8 cellular contexts compared by ENCODE assay signal in the genomic region with DNA sequence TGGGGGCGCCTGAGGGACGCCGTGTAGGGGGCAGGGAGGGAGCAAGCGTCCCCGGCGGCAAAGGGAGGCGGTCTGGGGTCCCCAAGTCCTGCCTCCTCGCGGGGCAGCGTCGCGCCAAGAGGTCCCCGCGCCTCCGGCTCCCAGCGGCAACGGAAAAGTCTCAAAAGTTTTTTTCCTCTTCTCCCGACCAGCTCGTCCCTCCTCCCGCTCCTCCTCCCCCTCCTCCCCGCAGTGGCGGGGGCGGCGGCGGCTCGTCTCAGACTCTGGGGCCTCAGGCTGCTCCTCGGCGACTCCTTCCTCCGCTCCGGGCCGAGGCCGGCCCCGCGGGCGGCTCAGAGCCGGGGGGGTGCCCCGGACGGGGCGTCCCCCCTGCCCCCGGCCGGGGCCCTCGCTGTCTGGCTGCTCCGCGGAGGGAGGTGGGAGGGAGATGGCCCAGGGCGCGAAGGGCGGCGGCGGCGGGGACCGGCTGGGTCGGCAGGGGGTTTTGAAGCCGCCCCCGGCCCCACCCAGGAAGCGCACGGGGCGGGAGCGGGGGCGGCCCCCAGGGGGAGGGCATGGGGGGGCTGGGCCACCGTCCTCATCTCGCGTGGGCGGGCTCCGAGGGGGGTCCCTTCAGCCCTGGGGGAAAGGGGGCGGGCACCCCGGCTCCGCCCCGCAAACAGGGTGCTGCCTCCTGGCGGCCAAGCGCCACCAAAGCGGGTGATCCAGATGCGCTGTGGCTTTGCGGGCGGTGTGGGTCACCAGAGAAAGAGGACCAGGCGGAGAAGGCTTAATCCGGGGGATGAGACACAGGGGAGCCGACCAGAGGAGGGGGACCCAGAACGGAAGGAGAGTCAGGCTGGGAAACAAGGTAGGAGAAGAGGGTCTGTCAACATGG. TPM values are rescaled to one million over a fixed set of nuclear protein-coding genes. Genes with fewer than 3 reads are reported as not detected.
DNase-seq lines count a peak whose midpoint lies in the region; ATAC-seq, FAIRE-seq and TF ChIP-seq lines count a peak whose summit lies in the region.

A gene (minus strand): TSS at position 457 of the 877 bp plus-strand sequence. CDS start 878 bp downstream, outside the sequence.

- ATAC-seq in GM19351 (IDR thresholded peaks at IDR 0.05; ENCODE audit: unreplicated experiment), result peak; percentile 43

- peaks cover 60% of the 10 kb centered on the region for H3K4me1 Mint-ChIP-seq in activated naive CD4-positive, alpha-beta T cell treated with anti-CD3 and anti-CD28 coated beads for 36 hours (ENCODE audit: low read depth)

- H3K4me2 ChIP-seq in BLaER1, result peak within 1 kb of the TSS; percentile 98
- H3K4me2 ChIP-seq in SK-N-SH, result peak within 1 kb of the TSS; percentile 99

- peaks cover 49% of the 10 kb centered on the region for H3K79me2 ChIP-seq in SK-N-SH (ENCODE audit: insufficient read depth)

- H3K36me3 ChIP-seq in BLaER1 (no peaks in the 10 kb centered on the region), SK-N-SH (replicated peaks in 1 of 2; ENCODE audit: control insufficient read depth in 1 of 2, insufficient read depth in 2 of 2, low read length in 1 of 2) (peaks cover 0 to 13% of the 10 kb centered on the region in 2 experiments)

- H4K20me1 ChIP-seq in BLaER1 (peaks cover 44% of the 10 kb centered on the region), SK-N-SH (ENCODE audit: insufficient read depth) (peaks cover 45% of the 10 kb centered on the region)

- intact Hi-C loops in activated naive CD4-positive, alpha-beta T cell treated with anti-CD3 and anti-CD28 coated beads for 36 hours (cut with micrococcal nuclease), result loop anchor here (1.0 to 10.0 kb wide), 10 partner anchors 10 to 739 kb away; a partner anchor contains a TSS

- peak; percentile 52 for TF ChIP-seq RAD21 in SK-N-SH (IDR thresholded peaks at IDR 0.05; ENCODE audit: low read length)

- peak within 1 kb of the TSS; percentile 85 for H3K27ac ChIP-seq in BLaER1
- H3K27ac ChIP-seq in SK-N-SH (ENCODE audit: low read depth in 2 of 2, low read length in 1 of 2), result peak within 1 kb of the TSS; percentile 11 to 79
- H3K27ac ChIP-seq in substantia nigra (ENCODE audit: low read depth, low read length, poor library complexity, severe bottlenecking), result peak within 1 kb of the TSS; percentile 69

- TF ChIP-seq CTCF in SK-N-SH (IDR thresholded peaks at IDR 0.05), result peak; percentile 88

- WGBS in SK-N-SH (ENCODE audit: low lambda C conversion rate), result under 1% methylated on average over 38 of the region's 78 CpGs

- no peaks in the 10 kb centered on the region for H3K9me3 ChIP-seq in BLaER1
- H3K9me3 ChIP-seq in SK-N-SH, result no peaks in the 10 kb centered on the region

- peak within 1 kb of the TSS; percentile 97 for H3K27ac Mint-ChIP-seq in activated naive CD4-positive, alpha-beta T cell treated with anti-CD3 and anti-CD28 coated beads for 36 hours

- H3K4me3 Mint-ChIP-seq in activated naive CD4-positive, alpha-beta T cell treated with anti-CD3 and anti-CD28 coated beads for 36 hours, result peak within 1 kb of the TSS; percentile 91

- CTCF ChIA-PET in SK-N-SH (lab: Yijun Ruan, JAX), result interaction anchor here (0.6 to 3.6 kb wide), 16 partner anchors 9 to 151 kb away, joined by 3 to 29 read pairs (median 6); a partner anchor contains a TSS
- CTCF ChIA-PET in activated naive CD4-positive, alpha-beta T cell treated with anti-CD3 and anti-CD28 coated beads for 36 hours (lab: Charles Lee), result interaction anchor here (3.4 kb wide), 1 partner anchor 11 kb away, joined by 14 read pairs; a partner anchor contains a TSS

- no peak within 1 kb of the TSS for H2AFZ ChIP-seq in SK-N-SH (ENCODE audit: low read depth)

- H3K9me2 ChIP-seq in SK-N-SH, result no peaks in the 10 kb centered on the region

- FAIRE-seq in HTR-8/SVneo (lab: Jason Lieb, UNC), result peak; percentile 75

- POLR2A ChIA-PET in SK-N-SH (lab: Yijun Ruan, JAX), result interaction anchor here (1.6 kb wide), 1 partner anchor 10 kb away, joined by 4 read pairs; a partner anchor contains a TSS

- DNase-seq in HTR-8/SVneo (ENCODE audit: insufficient read length, low spot score), result peak; percentile 89
- DNase-seq in SK-N-SH, result peak; percentile 96
- DNase-seq in activated naive CD4-positive, alpha-beta T cell treated with anti-CD3 and anti-CD28 coated beads for 36 hours, result peak; percentile 94
- DNase-seq in germinal center (ENCODE audit: low spot score), result peak; percentile 98
- DNase-seq in occipital lobe (lab: John Stamatoyannopoulos, UW), result peak; percentile 45
- peak in 46 of 49 donors; percentile 16 to 82 (median 50) for DNase-seq in substantia nigra (lab: John Stamatoyannopoulos, UW)

- H3K4me3 ChIP-seq in BLaER1, result peak within 1 kb of the TSS; percentile 81
- H3K4me3 ChIP-seq in SK-N-SH (ENCODE audit: low read depth in 2 of 2, low read length in 1 of 2), result peak within 1 kb of the TSS; percentile 65 to 99

- H3K9ac ChIP-seq in BLaER1, result peak within 1 kb of the TSS; percentile 84
- peak within 1 kb of the TSS; percentile 92 for H3K9ac ChIP-seq in SK-N-SH

- H3K27me3 Mint-ChIP-seq in activated naive CD4-positive, alpha-beta T cell treated with anti-CD3 and anti-CD28 coated beads for 36 hours (ENCODE audit: low read depth), result no peaks in the 10 kb centered on the region

- TF ChIP-seq EP300 in SK-N-SH (IDR thresholded peaks at IDR 0.05; ENCODE audit: borderline replicate concordance in 1 of 2, low read depth in 1 of 2, low read length in 1 of 2), result no peak

- peaks cover 28% of the 10 kb centered on the region for H3K36me3 Mint-ChIP-seq in activated naive CD4-positive, alpha-beta T cell treated with anti-CD3 and anti-CD28 coated beads for 36 hours (ENCODE audit: low read depth)

- H3K9me3 Mint-ChIP-seq in activated naive CD4-positive, alpha-beta T cell treated with anti-CD3 and anti-CD28 coated beads for 36 hours, result no peaks in the 10 kb centered on the region

- H3K27me3 ChIP-seq in BLaER1 (no peaks in the 10 kb centered on the region), SK-N-SH (ENCODE audit: insufficient read depth) (no peaks in the 10 kb centered on the region)

- H3K4me1 ChIP-seq in BLaER1, result peaks cover 68% of the 10 kb centered on the region
- peaks cover 0 to 34% of the 10 kb centered on the region in 2 experiments; a peak in 2 of 4 replicates for H3K4me1 ChIP-seq in SK-N-SH (ENCODE audit: control insufficient read depth in 1 of 2, insufficient read depth in 2 of 2, low read depth in 1 of 2, low read length in 1 of 2)

- H3F3A ChIP-seq in SK-N-SH (replicated peaks; ENCODE audit: insufficient read depth), result peaks cover 9% of the 10 kb centered on the region

TF ChIP-seq in SK-N-SH, 30 proteins besides CTCF, POLR2A, EP300 and RAD21 (continues in another document):
- TF ChIP-seq TCF12 (IDR thresholded peaks at IDR 0.05) (peak; percentile 36; the same call in 1 of the 2 replicates), TEAD4 (IDR thresholded peaks at IDR 0.05; ENCODE audit: borderline replicate concordance, insufficient read depth) (no peak), MXI1 (IDR thresholded peaks at IDR 0.05; ENCODE audit: low read depth, low read length) (no peak), RCOR1 (IDR thresholded peaks at IDR 0.05; ENCODE audit: low read length) (no peak), JUND (IDR thresholded peaks at IDR 0.05) (no peak), CHD2 (IDR thresholded peaks at IDR 0.05; ENCODE audit: low read length, partially characterized antibody) (peak; percentile 84), RXRA (IDR thresholded peaks at IDR 0.05; ENCODE audit: borderline replicate concordance, low read depth) (no peak), FOXM1 (IDR thresholded peaks at IDR 0.05; ENCODE audit: low read depth) (no peak), RFX5 (IDR thresholded peaks at IDR 0.05; ENCODE audit: low read length) (no peak), POLR2AphosphoS5 (IDR thresholded peaks at IDR 0.05; ENCODE audit: low read depth, low read length) (peak; percentile 59; the same call in 1 of the 2 replicates), GABPA (IDR thresholded peaks at IDR 0.05; ENCODE audit: low read depth) (no peak)
- TF ChIP-seq, protein P1, sequence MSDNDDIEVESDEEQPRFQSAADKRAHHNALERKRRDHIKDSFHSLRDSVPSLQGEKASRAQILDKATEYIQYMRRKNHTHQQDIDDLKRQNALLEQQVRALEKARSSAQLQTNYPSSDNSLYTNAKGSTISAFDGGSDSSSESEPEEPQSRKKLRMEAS (IDR thresholded peaks at IDR 0.05; ENCODE audit: low read depth), result peak; percentile 13; the same call in 1 of the 2 replicates
- TF ChIP-seq, protein P2, sequence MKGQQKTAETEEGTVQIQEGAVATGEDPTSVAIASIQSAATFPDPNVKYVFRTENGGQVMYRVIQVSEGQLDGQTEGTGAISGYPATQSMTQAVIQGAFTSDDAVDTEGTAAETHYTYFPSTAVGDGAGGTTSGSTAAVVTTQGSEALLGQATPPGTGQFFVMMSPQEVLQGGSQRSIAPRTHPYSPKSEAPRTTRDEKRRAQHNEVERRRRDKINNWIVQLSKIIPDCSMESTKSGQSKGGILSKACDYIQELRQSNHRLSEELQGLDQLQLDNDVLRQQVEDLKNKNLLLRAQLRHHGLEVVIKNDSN (IDR thresholded peaks at IDR 0.05; ENCODE audit: borderline replicate concordance, low read depth), result no peak

RNA-seq across cellular contexts. Expression of the gene that starts here (rescaled TPM):
- 13.5 and 25.5 TPM in 2 replicates for polyA plus RNA-seq in SK-N-SH (2012; rRNA removed)
- polyA plus RNA-seq in SK-N-SH (2012; cell fraction: cytosol; rRNA removed), result 13.0 and 21.4 TPM in 2 replicates
- polyA plus RNA-seq in SK-N-SH (2012; cell fraction: nucleus; rRNA removed), result 75.1 and 149 TPM in 2 replicates
- 10 to 100 TPM; 94.4 to 95.6 TPM for total RNA-seq in activated naive CD4-positive, alpha-beta T cell treated with anti-CD3 and anti-CD28 coated beads for 36 hours
- 0.94 TPM for total RNA-seq in occipital lobe

Comparison
In these comparisons a context has a peak if more than half of its experiments do, and no peak if none do; other contexts are left out.
1. Peak in every context shown above with its lines: DNase-seq, ATAC-seq, H3K4me3 ChIP-seq and H3K27ac ChIP-seq.
2. RNA of the gene that starts here (total RNA-seq): 94.4 to 95.6 TPM in activated naive CD4-positive, alpha-beta T cell treated with anti-CD3 and anti-CD28 coated beads for 36 hours; 0.94 TPM in occipital lobe (single experiment); every median in the first group is over 10 times any median in the second.
3. Peak in DNase-seq in occipital lobe; RNA of the gene not detected or under 1 TPM.
4. DNase-seq: peak in every context shown above with its lines; median percentile 98 in germinal center; 96 in SK-N-SH; 94 in activated naive CD4-positive, alpha-beta T cell treated with anti-CD3 and anti-CD28 coated beads for 36 hours; 89 in HTR-8/SVneo; 50 in substantia nigra; 45 in occipital lobe.